ENCODE assay signal across 28 cellular contexts in genomic region chr16:13478991-13479390, GRCh38.
"Had no signal": no experiment of that assay in that cellular context is flagged by ENCODE, and none has a peak within 500 bp of the region (broad histone marks: within the 10 kb centered on the region; RNA-seq: fewer than 3 reads in every experiment).

No MANE protein-coding gene starts in this region.

- H3K27me3 ChIP-seq: neutrophil, right lobe of liver, sigmoid colon, stomach, thyroid gland, tibial nerve, upper lobe of right lung, uterus had no signal

- H3K4me3 ChIP-seq: psoas muscle, right lobe of liver, sigmoid colon, stomach, thoracic aorta, thyroid gland, tibial nerve, upper lobe of right lung, uterus had no signal

- H3K27ac Mint-ChIP-seq: naive thymus-derived CD4-positive, alpha-beta T cell; natural killer cell; nephron; progenitor cell of endocrine pancreas; stimulated activated effector memory CD8-positive, alpha-beta T cell treated with anti-CD3 and anti-CD28 coated beads, Interleukin-12 subunit alpha, Interleukin-12 subunit beta, amount 100 ng/mL, for 72 hours; stimulated activated naive B cell treated with anti-CD40 and anti-IgM and Interleukin-4, amounts not matched to agents 10 μg/mL and 1 μg/mL and 100 μg/mL, for 72 hours; stimulated activated naive CD8-positive, alpha-beta T cell treated with anti-CD3 and anti-CD28 coated beads, Interleukin-15, Interleukin-2, amounts not matched to agents 100 ng/mL and 50 ng/mL, for 24 hours had no signal

- H3K4me3 Mint-ChIP-seq: naive thymus-derived CD4-positive, alpha-beta T cell; natural killer cell; nephron; stimulated activated effector memory CD8-positive, alpha-beta T cell treated with anti-CD3 and anti-CD28 coated beads, Interleukin-12 subunit alpha, Interleukin-12 subunit beta, amount 100 ng/mL, for 72 hours; stimulated activated naive B cell treated with anti-CD40 and anti-IgM and Interleukin-4, amounts not matched to agents 10 μg/mL and 1 μg/mL and 100 μg/mL, for 72 hours; stimulated activated naive CD8-positive, alpha-beta T cell treated with anti-CD3 and anti-CD28 coated beads, Interleukin-15, Interleukin-2, amounts not matched to agents 100 ng/mL and 50 ng/mL, for 24 hours had no signal

- H3K9ac ChIP-seq: parathyroid adenoma had no signal

- H3K4me1 Mint-ChIP-seq: naive thymus-derived CD4-positive, alpha-beta T cell; natural killer cell; nephron; stimulated activated effector memory CD8-positive, alpha-beta T cell treated with anti-CD3 and anti-CD28 coated beads, Interleukin-12 subunit alpha, Interleukin-12 subunit beta, amount 100 ng/mL, for 72 hours; stimulated activated naive B cell treated with anti-CD40 and anti-IgM and Interleukin-4, amounts not matched to agents 10 μg/mL and 1 μg/mL and 100 μg/mL, for 72 hours had no signal

- H3K36me3 Mint-ChIP-seq: naive thymus-derived CD4-positive, alpha-beta T cell; natural killer cell; stimulated activated effector memory CD8-positive, alpha-beta T cell treated with anti-CD3 and anti-CD28 coated beads, Interleukin-12 subunit alpha, Interleukin-12 subunit beta, amount 100 ng/mL, for 72 hours; stimulated activated naive B cell treated with anti-CD40 and anti-IgM and Interleukin-4, amounts not matched to agents 10 μg/mL and 1 μg/mL and 100 μg/mL, for 72 hours had no signal

- H3K79me2 ChIP-seq: parathyroid adenoma had no signal

- H3K27ac ChIP-seq: neutrophil, parathyroid adenoma, psoas muscle, right lobe of liver, sigmoid colon, stomach, thoracic aorta, thyroid gland, tibial nerve, upper lobe of right lung, uterus had no signal

- H2AFZ ChIP-seq: parathyroid adenoma had no signal

- H3K27me3 Mint-ChIP-seq: progenitor cell of endocrine pancreas had no signal

- H3K4me1 ChIP-seq: parathyroid adenoma, psoas muscle, right lobe of liver, sigmoid colon, stomach, thyroid gland, tibial nerve, upper lobe of right lung, uterus had no signal

- H3K9me3 ChIP-seq: neutrophil, psoas muscle, right lobe of liver, thoracic aorta, thyroid gland, upper lobe of right lung, uterus had no signal

- ATAC-seq: naive thymus-derived CD4-positive, alpha-beta T cell; natural killer cell; psoas muscle; right cardiac atrium; right lobe of liver; stimulated activated effector memory CD8-positive, alpha-beta T cell treated with anti-CD3 and anti-CD28 coated beads, Interleukin-12 subunit alpha, Interleukin-12 subunit beta, amount 100 ng/mL, for 72 hours; stimulated activated naive B cell treated with anti-CD40 and anti-IgM and Interleukin-4, amounts not matched to agents 10 μg/mL and 1 μg/mL and 100 μg/mL, for 72 hours; upper lobe of right lung had no signal

- DNase-seq: naive thymus-derived CD4-positive, alpha-beta T cell; natural killer cell; nucleus accumbens; posterior cingulate gyrus; psoas muscle; right cardiac atrium; right lobe of liver; sigmoid colon; small intestine; stimulated activated CD4-positive, alpha-beta T cell treated with anti-CD3 and anti-CD28 coated beads, Interleukin-15, amount 100 ng/mL, for 24 hours; stimulated activated CD4-positive, alpha-beta T cell treated with anti-CD3 and anti-CD28 coated beads, Interleukin-2, amount 100 ng/mL, for 24 hours; stimulated activated CD4-positive, alpha-beta T cell treated with anti-CD3 and anti-CD28 coated beads, Interleukin-2, amount 100 ng/mL, for 48 hours; stimulated activated CD4-positive, alpha-beta T cell treated with anti-CD3 and anti-CD28 coated beads, Interleukin-4, amount 100 ng/mL, for 24 hours; stimulated activated naive B cell treated with anti-CD40 and anti-IgM and Interleukin-4, amounts not matched to agents 10 μg/mL and 1 μg/mL and 100 μg/mL, for 72 hours; stimulated activated naive CD4-positive, alpha-beta T cell treated with Interleukin-2 at 50 U/mL for 16 hours; stomach; thyroid gland; trophoblast cell; upper lobe of right lung; uterus had no signal

- H3K36me3 ChIP-seq: neutrophil, right lobe of liver, sigmoid colon, stomach, thoracic aorta, thyroid gland, tibial nerve, upper lobe of right lung, uterus had no signal
